Comparison of ENCODE assay signal across 14 cellular contexts in genomic region chr19:5635427-5635826, GRCh38.
"Had no signal": no experiment of that assay in that cellular context is flagged by ENCODE, and none has a peak within 500 bp of the region (broad histone marks: within the 10 kb centered on the region; RNA-seq: fewer than 3 reads in every experiment).

No MANE protein-coding gene starts in this region.

- H3K9me3 ChIP-seq: ovary, tibial nerve had no signal

- H3K27me3 ChIP-seq: ovary, tibial nerve had no signal

- H3K36me3 ChIP-seq: ovary, tibial nerve had no signal

- H3K4me3 Mint-ChIP-seq: neural crest cell had no signal

- H3K9me3 Mint-ChIP-seq: neural crest cell had no signal

- H3K4me3 ChIP-seq: coronary artery, ovary, tibial nerve had no signal

- H3K27ac ChIP-seq: coronary artery, ovary, tibial nerve had no signal

- ATAC-seq: left lobe of liver had no signal

- DNase-seq: activated CD4-positive, alpha-beta T cell treated with anti-CD3 and anti-CD28 coated beads for 48 hours; activated CD8-positive, alpha-beta memory T cell treated with anti-CD3 and anti-CD28 coated beads for 24 hours; activated gamma-delta T cell treated with Interleukin-2 at 50 U/mL for 16 hours; caudate nucleus; effector CD4-positive, alpha-beta T cell; foreskin melanocyte; head of caudate nucleus; ovary; stimulated activated CD4-positive, alpha-beta T cell treated with anti-CD3 and anti-CD28 coated beads, Interleukin-2, amount 100 ng/mL, for 48 hours; stimulated activated CD8-positive, alpha-beta memory T cell treated with anti-CD3 and anti-CD28 coated beads, Interleukin-4, amount 100 ng/mL, for 48 hours had no signal
